ENCODE assay signal across 9 cellular contexts in genomic region chr2:168247341-168248305, GRCh38. TPM values are rescaled to one million over a fixed set of nuclear protein-coding genes. Genes with fewer than 3 reads are reported as not detected.
DNase-seq lines count a peak whose midpoint lies in the region; ATAC-seq, FAIRE-seq and TF ChIP-seq lines count a peak whose summit lies in the region.
"Had no signal": no experiment of that assay in that cellular context is flagged by ENCODE, and none has a peak within 500 bp of the region (broad histone marks: within the 10 kb centered on the region; RNA-seq: fewer than 3 reads in every experiment).

Gene STK39, minus strand, starts transcription at chr2:168247595. Its CDS starts 160 bp downstream, at chr2:168247435.

- POLR2A ChIA-PET in A549 (lab: Yijun Ruan, JAX): interaction anchor here (0.7 kb wide), 1 partner anchor 43 kb away, joined by 3 read pairs; no protein-coding TSS in a partner anchor

- no peaks in the 10 kb centered on the region for H3K27me3 ChIP-seq in keratinocyte (ENCODE audit: control insufficient read depth, extremely low read depth, insufficient read depth, low read length)

- H3K27ac ChIP-seq in A549 (peak within 1 kb of the TSS; percentile 75 to 99), keratinocyte (ENCODE audit: control insufficient read depth, insufficient read depth, low read length) (peak within 1 kb of the TSS; percentile 50)

- peak within 1 kb of the TSS; percentile 92 for H2AFZ ChIP-seq in keratinocyte (ENCODE audit: control insufficient read depth, low read length)

- TF ChIP-seq RAD21 in A549 (conservative IDR thresholded peaks at IDR 0.05 in 1 of 2, IDR thresholded peaks at IDR 0.05 in 1 of 2): no peak

- ATAC-seq in A549 (peak; percentile 86 to 89), GM18520 (IDR thresholded peaks at IDR 0.05; ENCODE audit: unreplicated experiment) (peak; percentile 58), HG03095 (IDR thresholded peaks at IDR 0.05; ENCODE audit: unreplicated experiment) (peak; percentile 76)

- H4K20me1 ChIP-seq in keratinocyte (ENCODE audit: control insufficient read depth, extremely low read depth, insufficient read depth, low read length): no peaks in the 10 kb centered on the region

- H3K9me3 ChIP-seq in A549 (0 out of 3 replicates have a peak, but pooled peaks cover 2% of the 10 kb centered on the region), keratinocyte (ENCODE audit: control insufficient read depth, low read depth, low read length) (no peaks in the 10 kb centered on the region)

- TF ChIP-seq POLR2A in A549 (IDR thresholded peaks at IDR 0.05; ENCODE audit: low read length): peak; percentile 46

- H3K9me1 ChIP-seq in keratinocyte (ENCODE audit: control insufficient read depth, extremely low read depth, insufficient read depth, low read length): no peaks in the 10 kb centered on the region

- TF ChIP-seq CTCF in A549 (IDR thresholded peaks at IDR 0.05) (peak; percentile 23; the same call in 1 of the 3 replicates), keratinocyte (optimal IDR thresholded peaks at IDR 0.05 in 1 of 3, IDR thresholded peaks at IDR 0.05 in 1 of 3, conservative IDR thresholded peaks at IDR 0.05 in 1 of 3; ENCODE audit: extremely low read depth in 1 of 3, insufficient read depth in 2 of 3, low read length in 3 of 3) (no peak)

- H3K4me1 ChIP-seq in A549 (peaks cover 14% of the 10 kb centered on the region), keratinocyte (ENCODE audit: control insufficient read depth, extremely low read depth, insufficient read depth, low read length) (peaks cover 31% of the 10 kb centered on the region)

- CTCF ChIA-PET in A549 (lab: Yijun Ruan, JAX): interaction anchor here (1.1 to 1.4 kb wide), 3 partner anchors 32 to 112 kb away, joined by 3 read pairs; no protein-coding TSS in a partner anchor

- FAIRE-seq in A549 (lab: Jason Lieb, UNC) (no peak), keratinocyte (lab: Jason Lieb, UNC) (no peak)
- FAIRE-seq: GM18507 had no signal

- 1% methylated on average over 28 of the region's 91 CpGs for WGBS in A549 (ENCODE audit: missing lambda C conversion rate)

- no peak for TF ChIP-seq EP300 in A549 (IDR thresholded peaks at IDR 0.05)

- DNase-seq in A549 (ENCODE audit: low read depth in 1 of 2, low spot score in 1 of 2) (peak; percentile 36 to 72), NCI-H2227 treated with DMSO at 0.1 percent for 48 hours (lab: John Stamatoyannopoulos, UW) (peak; percentile 79), cerebellar cortex (ENCODE audit: low spot score) (peak; percentile 60), keratinocyte (ENCODE audit: low read depth, low spot score) (no peak)
- peak; percentile 41 for DNase-seq in activated CD4-positive, CD25-positive, alpha-beta regulatory T cell treated with anti-CD3 and anti-CD28 coated beads, Interleukin-2, amount 50 U/mL, for 16 hours (ENCODE audit: low read depth, low spot score)
- peak; percentile 44 to 66 for DNase-seq in stimulated activated CD4-positive, alpha-beta T cell treated with anti-CD3 and anti-CD28 coated beads, Interleukin-15, amount 100 ng/mL, for 1 hour (ENCODE audit: low read depth in 1 of 2, low spot score in 1 of 2)

- H3K36me3 ChIP-seq in keratinocyte (ENCODE audit: control insufficient read depth in 2 of 2, extremely low read depth in 1 of 2, insufficient read depth in 2 of 2, low read length in 2 of 2): no peaks in the 10 kb centered on the region

- H3K4me2 ChIP-seq in A549 (peak within 1 kb of the TSS; percentile 85), keratinocyte (ENCODE audit: control insufficient read depth, extremely low read depth, insufficient read depth, low read depth, low read length) (peak within 1 kb of the TSS; percentile 96)

- H3K4me3 ChIP-seq in A549: peak within 1 kb of the TSS; percentile 75
- H3K4me3 ChIP-seq in keratinocyte (ENCODE audit: control insufficient read depth in 2 of 3, extremely low read depth in 1 of 3, insufficient read depth in 2 of 3, low read depth in 1 of 3, low read length in 3 of 3): peak within 1 kb of the TSS; percentile 64 to 88 (median 81)

- peak within 1 kb of the TSS; percentile 65 for H3K9ac ChIP-seq in keratinocyte (ENCODE audit: control insufficient read depth, extremely low read depth, insufficient read depth, low read length)

- H3K79me2 ChIP-seq in keratinocyte (ENCODE audit: control insufficient read depth, insufficient read depth, low read length): peaks cover 26% of the 10 kb centered on the region

- dilution Hi-C loops in keratinocyte (cut with MboI; ENCODE audit: extremely low pct_ligation_motif_present, low sequenced_read_pairs): no loop called here

TF ChIP-seq in A549, 52 proteins besides CTCF, POLR2A, EP300 and RAD21:
- TF ChIP-seq SMC3 (IDR thresholded peaks at IDR 0.05) (peak; percentile 15; the same call in 1 of the 3 replicates), USF2 (IDR thresholded peaks at IDR 0.05) (no peak), TFCP2L1 (CRISPR knock-in tag; IDR thresholded peaks at IDR 0.05) (no peak), CBX2 (IDR thresholded peaks at IDR 0.05; ENCODE audit: borderline replicate concordance, low read depth) (no peak), MAX (IDR thresholded peaks at IDR 0.05) (peak; percentile 41; the same call in 1 of the 2 replicates), JUN (IDR thresholded peaks at IDR 0.05) (peak in 1 of 2 experiments; percentile 42; a peak in 2 of 5 replicates), BCL3 (IDR thresholded peaks at IDR 0.05) (peak; percentile 43; the same call in 1 of the 3 replicates)

RNA-seq across cellular contexts. Expression of gene STK39, which starts in this region (rescaled TPM):
- polyA plus RNA-seq in A549 (2011; rRNA removed) (17.9 and 27.2 TPM in 2 replicates), A549 (2017; fragmentation: RNase III; extraction: RNeasy Plus Mini Kit Qiagen cat#74134 plus additional on column Dnase treatment) (11.2 to 14.2 TPM (median 14.1 TPM) in 3 replicates), keratinocyte (10.5 to 20.7 TPM (median 14.0 TPM) in 3 replicates)
- polyA plus RNA-seq in A549 (2012; cell fraction: cytosol; rRNA removed): 5.1 and 5.5 TPM in 2 replicates
- polyA plus RNA-seq in A549 (2012; cell fraction: nucleus; rRNA removed): 2.0 and 4.6 TPM in 2 replicates
- 7.4 and 7.6 TPM in 2 replicates for polyA minus RNA-seq in A549 (2011; rRNA and poly(A)+ RNA removed)
- polyA plus RNA-seq in keratinocyte (2011; ENCODE audit: low read depth): 7.3 TPM
- 10.2 and 15.7 TPM in 2 replicates for polyA plus RNA-seq in keratinocyte (2011; cell fraction: cytosol; rRNA removed)
- polyA plus RNA-seq in keratinocyte (2011; cell fraction: nucleus; rRNA removed): 8.6 and 11.3 TPM in 2 replicates
- polyA plus RNA-seq in keratinocyte (2012; ENCODE audit: low replicate concordance): 11.1 and 16.7 TPM in 2 replicates
- polyA minus RNA-seq in keratinocyte: 4.3 to 12.8 TPM (median 5.0 TPM) in 3 replicates
- 6.3 TPM for polyA minus RNA-seq in keratinocyte (2011; cell fraction: cytosol; rRNA and poly(A)+ RNA removed)
- polyA minus RNA-seq in keratinocyte (2011; cell fraction: nucleus; rRNA and poly(A)+ RNA removed): 7.0 and 15.6 TPM in 2 replicates
